23 cellular contexts compared by ENCODE assay signal in genomic region chr20:1947535-1947846, GRCh38. TPM values are rescaled to one million over a fixed set of nuclear protein-coding genes. Genes with fewer than 3 reads are reported as not detected.
DNase-seq lines count a peak whose midpoint lies in the region; ATAC-seq and TF ChIP-seq lines count a peak whose summit lies in the region.
"Had no signal": no experiment of that assay in that cellular context is flagged by ENCODE, and none has a peak within 500 bp of the region (broad histone marks: within the 10 kb centered on the region; RNA-seq: fewer than 3 reads in every experiment).

No MANE protein-coding gene starts in this region.

- peaks cover 18% of the 10 kb centered on the region for H3K4me1 ChIP-seq in left ventricle myocardium inferior
- H3K4me1 ChIP-seq in right atrium auricular region: peaks cover 0 to 48% of the 10 kb centered on the region in 2 donors
- peaks cover 11% of the 10 kb centered on the region for H3K4me1 ChIP-seq in iPS-15b (ENCODE audit: control insufficient read depth, insufficient read depth, low read length)
- H3K4me1 ChIP-seq in parathyroid adenoma: no peaks in the 10 kb centered on the region
- H3K4me1 ChIP-seq: A549 had no signal

- H3K9me3 ChIP-seq in left ventricle myocardium inferior (replicated peaks) (no peaks in the 10 kb centered on the region), right atrium auricular region (no peaks in the 10 kb centered on the region), iPS-15b (ENCODE audit: control insufficient read depth, insufficient read depth, low read length) (no peaks in the 10 kb centered on the region), parathyroid adenoma (ENCODE audit: control insufficient read depth, low read length) (no peaks in the 10 kb centered on the region)
- H3K9me3 ChIP-seq: A549, body of pancreas had no signal

- H3K9ac ChIP-seq in iPS-15b (ENCODE audit: low read depth, low read length) (no peak overlapping the region), parathyroid adenoma (no peak overlapping the region)

- H3K27me3 ChIP-seq in left ventricle myocardium inferior (ENCODE audit: low read depth) (peaks cover 44% of the 10 kb centered on the region), right atrium auricular region (no peaks in the 10 kb centered on the region), iPS-15b (ENCODE audit: control insufficient read depth, insufficient read depth, low read length) (peaks cover 33% of the 10 kb centered on the region), parathyroid adenoma (ENCODE audit: control insufficient read depth, insufficient read depth, low read length) (no peaks in the 10 kb centered on the region)
- H3K27me3 ChIP-seq: body of pancreas had no signal

- H2AFZ ChIP-seq in parathyroid adenoma: peak overlapping the region; percentile 61

- no peaks in the 10 kb centered on the region for H3K79me2 ChIP-seq in parathyroid adenoma

- H3K27ac ChIP-seq in left ventricle myocardium inferior (replicated peaks) (no peak overlapping the region), right atrium auricular region (no peak overlapping the region), parathyroid adenoma (no peak overlapping the region)
- H3K27ac ChIP-seq: A549 had no signal

- no peak for TF ChIP-seq CTCF in left ventricle myocardium inferior (IDR thresholded peaks at IDR 0.05; ENCODE audit: borderline replicate concordance)
- TF ChIP-seq CTCF in right atrium auricular region (IDR thresholded peaks at IDR 0.05): no peak
- TF ChIP-seq CTCF in parathyroid adenoma (IDR thresholded peaks at IDR 0.05): no peak

- H3K4me3 ChIP-seq in left ventricle myocardium inferior (peak overlapping the region; percentile 54), right atrium auricular region (peak overlapping the region in 1 of 2 donors; percentile 28), iPS-15b (ENCODE audit: low read depth, low read length) (peak overlapping the region; percentile 66), parathyroid adenoma (ENCODE audit: low read depth, low read length) (no peak overlapping the region)
- H3K4me3 ChIP-seq: A549, body of pancreas, GM12878 had no signal

- H3K4me2 ChIP-seq in parathyroid adenoma (ENCODE audit: low read length): peak overlapping the region; percentile 50
- H3K4me2 ChIP-seq: A549 had no signal

- intact Hi-C loops in left ventricle myocardium inferior (cut with micrococcal nuclease): no loop called here

- H3K36me3 ChIP-seq in left ventricle myocardium inferior (no peaks in the 10 kb centered on the region), right atrium auricular region (no peaks in the 10 kb centered on the region), iPS-15b (ENCODE audit: control insufficient read depth, insufficient read depth, low read length) (no peaks in the 10 kb centered on the region), parathyroid adenoma (ENCODE audit: control insufficient read depth, insufficient read depth, low read length) (no peaks in the 10 kb centered on the region)

- ATAC-seq in GM21737 (IDR thresholded peaks at IDR 0.05; ENCODE audit: unreplicated experiment): no peak
- ATAC-seq: A549; GM12878; HCT116; naive thymus-derived CD8-positive, alpha-beta T cell; T-helper 17 cell had no signal

- no peak for DNase-seq in left ventricle myocardium inferior
- no peak for DNase-seq in right atrium auricular region (ENCODE audit: low spot score)
- DNase-seq in effector CD4-positive, alpha-beta T cell: no peak
- no peak for DNase-seq in NCI-H82 (lab: John Stamatoyannopoulos, UW)
- DNase-seq in activated T-cell treated with anti-CD3 and anti-CD28 coated beads, Interleukin-2, amount 50 U/mL, for 1 hour: no peak
- DNase-seq: activated CD4-positive, CD25-positive, alpha-beta regulatory T cell treated with anti-CD3 and anti-CD28 coated beads, Interleukin-2, amount 50 U/mL, for 72 hours; activated CD8-positive, alpha-beta memory T cell treated with anti-CD3 and anti-CD28 coated beads, Interleukin-2, amount 50 U/mL, for 4 hours; activated naive CD4-positive, alpha-beta T cell treated with Interleukin-2 at 50 U/mL for 16 hours; CD8-positive, alpha-beta memory T cell; foreskin melanocyte; KG1; naive thymus-derived CD8-positive, alpha-beta T cell; NCI-H1092 treated with DMSO at 0.1 percent for 48 hours; stimulated activated naive CD4-positive, alpha-beta T cell; T-helper 17 cell had no signal

RNA-seq across cellular contexts. Expression of gene PDYN, which starts 46.4 kb away (rescaled TPM):
- total RNA-seq in left ventricle myocardium inferior (not detected), right atrium auricular region (not detected)
- total RNA-seq: body of pancreas; CD8-positive, alpha-beta memory T cell; GM12878; kidney epithelial cell; naive thymus-derived CD8-positive, alpha-beta T cell; T-helper 17 cell had no signal

RNA-seq across cellular contexts. Expression of gene SIRPA, which starts 52.3 kb away (rescaled TPM):
- total RNA-seq in left ventricle myocardium inferior (25.5 TPM), right atrium auricular region (10 to 100 TPM; 32.4 to 58.5 TPM)
